ENCODE assay signal across 23 cellular contexts in genomic region chr1:183135336-183135735, GRCh38. TPM values are rescaled to one million over a fixed set of nuclear protein-coding genes. Genes with fewer than 3 reads are reported as not detected.
A peak's percentile ranks its signal among the peaks of the same experiment; 100 is the strongest.
DNase-seq lines count a peak whose midpoint lies in the region; ATAC-seq, FAIRE-seq and TF ChIP-seq lines count a peak whose summit lies in the region.
"Had no signal": no experiment of that assay in that cellular context is flagged by ENCODE, and none has a peak within 500 bp of the region (broad histone marks: within the 10 kb centered on the region; RNA-seq: fewer than 3 reads in every experiment).

No MANE protein-coding gene starts in this region.

- no peaks in the 10 kb centered on the region for H3K27me3 Mint-ChIP-seq in H9 (ENCODE audit: low read depth)

- H3K4me3 Mint-ChIP-seq in H9, result no peak overlapping the region

- H3K14ac ChIP-seq in H9 (ENCODE audit: insufficient read depth, low read length), result no peak overlapping the region

- H3K4me2 ChIP-seq in H9 (ENCODE audit: insufficient read depth, insufficient read length, low read length), result no peak overlapping the region

- H3K9ac ChIP-seq in adipocyte (ENCODE audit: low read length), result peak overlapping the region; percentile 27
- no peak overlapping the region for H3K9ac ChIP-seq in subcutaneous abdominal adipose tissue (ENCODE audit: low read length in 5 of 5)
- no peak overlapping the region for H3K9ac ChIP-seq in H9 (ENCODE audit: extremely low read depth, insufficient read length, low read length)

- H3K9me3 ChIP-seq in right cardiac atrium (ENCODE audit: control insufficient read depth, low read length), result no peaks in the 10 kb centered on the region
- no peaks in the 10 kb centered on the region for H3K9me3 ChIP-seq in adipocyte (ENCODE audit: control insufficient read depth, low read length)
- no peaks in the 10 kb centered on the region for H3K9me3 ChIP-seq in subcutaneous abdominal adipose tissue (ENCODE audit: control insufficient read depth in 5 of 5, low read length in 5 of 5)
- H3K9me3 ChIP-seq in H9 (ENCODE audit: control insufficient read depth, low read depth, low read length), result no peaks in the 10 kb centered on the region
- H3K9me3 ChIP-seq: MG63 had no signal

- no peak overlapping the region for H3K18ac ChIP-seq in H9 (ENCODE audit: insufficient read length, low read depth, low read length)

- no peaks in the 10 kb centered on the region for H3K79me2 ChIP-seq in H9 (ENCODE audit: insufficient read depth, low read length)

- ATAC-seq in Right ventricle myocardium superior (ENCODE audit: poor library complexity), result peak; percentile 9
- no peak for ATAC-seq in right cardiac atrium
- ATAC-seq: PC-3 had no signal

- no peak overlapping the region for H3K27ac ChIP-seq in right cardiac atrium (ENCODE audit: low read length)
- peak overlapping the region; percentile 75 for H3K27ac ChIP-seq in subcutaneous abdominal adipose tissue (ENCODE audit: low read depth, low read length)
- H3K27ac ChIP-seq in H9 (ENCODE audit: insufficient read length, low read depth, low read length), result no peak overlapping the region
- H3K27ac ChIP-seq: HL-60 had no signal

- no peak overlapping the region for H2AFZ ChIP-seq in H9 (ENCODE audit: low read length)

- TF ChIP-seq CTCF in H9 (conservative IDR thresholded peaks at IDR 0.05), result no peak

- no peak overlapping the region for H2AK5ac ChIP-seq in H9 (ENCODE audit: insufficient read length, low read length)

- H3K4me3 ChIP-seq in right cardiac atrium (ENCODE audit: low read length) (no peak overlapping the region), adipocyte (ENCODE audit: low read length) (no peak overlapping the region), subcutaneous abdominal adipose tissue (ENCODE audit: low read depth in 1 of 5, low read length in 5 of 5) (no peak overlapping the region)
- H3K4me3 ChIP-seq: MG63 had no signal

- no peak overlapping the region for H3K4ac ChIP-seq in H9 (ENCODE audit: low read depth, low read length)

- H3K23ac ChIP-seq in H9 (ENCODE audit: insufficient read length, low read depth, low read length), result no peak overlapping the region

- H3K4me1 ChIP-seq in right cardiac atrium (ENCODE audit: control insufficient read depth, insufficient read depth, low read length), result peaks cover 2% of the 10 kb centered on the region
- peaks cover 77% of the 10 kb centered on the region for H3K4me1 ChIP-seq in adipocyte (ENCODE audit: control insufficient read depth, insufficient read depth, low read length)
- H3K4me1 ChIP-seq in subcutaneous abdominal adipose tissue (ENCODE audit: control insufficient read depth in 5 of 5, insufficient read depth in 5 of 5, low read length in 5 of 5), result peaks cover 0 to 27% (median 26%) of the 10 kb centered on the region in 5 donors
- H3K4me1 ChIP-seq in H9 (ENCODE audit: insufficient read depth, low read length), result no peaks in the 10 kb centered on the region

- no peaks in the 10 kb centered on the region for H3K4me1 Mint-ChIP-seq in H9

- FAIRE-seq in frontal cortex (lab: Jason Lieb, UNC), result no peak

- H3K36me3 Mint-ChIP-seq in H9 (ENCODE audit: insufficient read depth in 1 of 3, low read depth in 3 of 3), result peaks cover 28 to 68% (median 59%) of the 10 kb centered on the region in 3 experiments; a peak in 6 of 7 replicates

- H3K27me3 ChIP-seq in right cardiac atrium (ENCODE audit: control insufficient read depth, insufficient read depth) (no peaks in the 10 kb centered on the region), adipocyte (replicated peaks; ENCODE audit: control insufficient read depth, insufficient read depth, low read length) (no peaks in the 10 kb centered on the region), subcutaneous abdominal adipose tissue (ENCODE audit: control insufficient read depth in 5 of 5, insufficient read depth in 4 of 5, low read length in 5 of 5) (no peaks in the 10 kb centered on the region), H9 (ENCODE audit: insufficient read depth, low read length) (no peaks in the 10 kb centered on the region)
- H3K27me3 ChIP-seq: MG63 had no signal

- H3K56ac ChIP-seq in H9 (ENCODE audit: insufficient read length, low read depth, low read length), result no peak overlapping the region

- H4K91ac ChIP-seq in H9 (ENCODE audit: insufficient read length, low read depth, low read length), result no peak overlapping the region

- H3K9me3 Mint-ChIP-seq in H9, result no peaks in the 10 kb centered on the region

- peaks cover 96% of the 10 kb centered on the region for H3K36me3 ChIP-seq in adipocyte (ENCODE audit: control insufficient read depth, insufficient read depth, low read length, severe bottlenecking)
- H3K36me3 ChIP-seq in subcutaneous abdominal adipose tissue (ENCODE audit: control insufficient read depth in 5 of 5, insufficient read depth in 5 of 5, low read length in 5 of 5), result peaks cover 34 to 76% (median 53%) of the 10 kb centered on the region in 5 donors

- H3K27ac Mint-ChIP-seq in H9, result no peak overlapping the region

- intact Hi-C loops in Right ventricle myocardium superior (cut with DNase I) (loop anchor here (10.0 kb wide), 1 partner anchor 271 kb away; no protein-coding TSS in a partner anchor), right cardiac atrium (cut with DNase I) (no loop called here)

- H4K20me1 ChIP-seq in H9 (ENCODE audit: control insufficient read depth, insufficient read depth, insufficient read length), result no peaks in the 10 kb centered on the region

- H3K23me2 ChIP-seq in H9 (ENCODE audit: insufficient read length, low read depth, low read length, poor library complexity, severe bottlenecking), result no peaks in the 10 kb centered on the region

- H2BK12ac ChIP-seq in H9 (ENCODE audit: insufficient read length, low read depth, low read length), result no peak overlapping the region

- WGBS in right cardiac atrium, result 63% methylated on average over 2 of the region's 2 CpGs
- WGBS in H9 (ENCODE audit: extremely low coverage, insufficient read length, low lambda C conversion rate), result no CpG with 5 or more reads among the region's 2 CpGs

- no peak overlapping the region for H2BK15ac ChIP-seq in H9 (ENCODE audit: low read depth, low read length)

- DNase-seq in Right ventricle myocardium superior, result no peak
- DNase-seq in right cardiac atrium, result no peak
- DNase-seq in adipocyte (ENCODE audit: low read depth), result no peak
- DNase-seq in myocyte (ENCODE audit: low read depth), result peak; percentile 26
- no peak for DNase-seq in frontal cortex (ENCODE audit: low spot score in 2 of 2)
- DNase-seq in H9, result no peak
- no peak for DNase-seq in KG1 (lab: John Stamatoyannopoulos, UW)
- DNase-seq: 8988T; Calu3; DMS79 treated with DMSO at 0.1 percent for 48 hours; Kasumi-1; MG63; NCI-H1105 treated with DMSO at 0.1 percent for 48 hours; NCI-H146; NCI-H1930; NCI-H2107; NCI-H524; NCI-H82; NK-92 treated with Interleukin-12 subunit alpha and Interleukin-12 subunit beta, amount 100 ng/mL, for 24 hours; PC-3; SHP77 had no signal

- H3T11ph ChIP-seq in H9 (ENCODE audit: low read length), result no peak overlapping the region

- H2BK5ac ChIP-seq in H9 (ENCODE audit: insufficient read length, low read length), result no peak overlapping the region

- no peak overlapping the region for H2BK120ac ChIP-seq in H9 (ENCODE audit: low read depth, low read length, poor library complexity, severe bottlenecking)

- H4K8ac ChIP-seq in H9 (replicated peaks; ENCODE audit: insufficient read length, low read depth, low read length), result no peak overlapping the region

- H3K79me1 ChIP-seq in H9 (ENCODE audit: insufficient read depth, low read depth, low read length, poor library complexity, severe bottlenecking), result no peaks in the 10 kb centered on the region

- no peak overlapping the region for H4K5ac ChIP-seq in H9 (ENCODE audit: insufficient read length, low read depth, low read length)

- no peak overlapping the region for H2BK20ac ChIP-seq in H9 (ENCODE audit: low read depth, low read length, poor library complexity, severe bottlenecking)

RNA-seq across cellular contexts. Expression of gene LAMC2, which starts 50.7 kb away (rescaled TPM):
- total RNA-seq in Right ventricle myocardium superior (4.0 TPM), right cardiac atrium (1 to 10 TPM in 3 of 4 donors, under 1 TPM in 1; 0.99 to 3.0 (median 1.4) TPM), myocyte (1.7 and 2.3 TPM in 2 replicates), frontal cortex (2.0 TPM), H9 (2021) (6.8 and 7.4 TPM in 2 replicates)
- 0.70 TPM for polyA plus RNA-seq in right cardiac atrium
- 1.3 TPM for polyA plus RNA-seq in myocyte (2012)
